22 cellular contexts compared by ENCODE assay signal in the genomic region with DNA sequence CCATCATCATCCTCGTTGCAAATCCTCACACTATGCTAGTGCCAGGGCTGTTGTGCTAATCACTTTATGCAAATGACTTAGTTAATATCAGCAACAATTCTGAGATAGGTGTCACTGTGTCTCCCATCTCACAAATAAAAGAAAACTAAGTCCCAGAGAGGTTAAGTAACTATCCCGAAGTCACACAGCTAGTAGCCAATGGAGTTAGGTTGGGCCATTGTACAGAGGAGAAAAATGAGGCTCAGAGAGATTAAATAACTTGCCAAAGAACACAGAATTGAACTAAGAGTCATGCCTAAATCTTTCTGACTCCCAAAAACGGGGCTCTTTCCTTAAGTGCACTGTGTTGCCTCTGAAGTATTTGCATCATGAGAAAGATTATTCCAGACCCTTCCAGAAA.
"Had no signal": no experiment of that assay in that cellular context is flagged by ENCODE, and none has a peak within 500 bp of the region (broad histone marks: within the 10 kb centered on the region; RNA-seq: fewer than 3 reads in every experiment).

No MANE protein-coding gene starts in this region.

- H3K27me3 Mint-ChIP-seq: progenitor cell of endocrine pancreas, type B pancreatic cell had no signal

- H3K27ac ChIP-seq: dorsolateral prefrontal cortex, foreskin keratinocyte, gastroesophageal sphincter, left lung, neural progenitor cell, parathyroid adenoma, skin epidermis, spleen, testis, tibial artery had no signal

- H3K4me3 Mint-ChIP-seq: natural killer cell; neural progenitor cell; stimulated activated memory B cell treated with anti-CD40 and anti-IgM and Interleukin-4, amounts not matched to agents 10 μg/mL and 1 μg/mL and 100 μg/mL, for 72 hours; type B pancreatic cell had no signal

- H3K9me3 Mint-ChIP-seq: natural killer cell had no signal

- H2AFZ ChIP-seq: neural progenitor cell, parathyroid adenoma had no signal

- H3K27ac Mint-ChIP-seq: natural killer cell; neural progenitor cell; progenitor cell of endocrine pancreas; stimulated activated memory B cell treated with anti-CD40 and anti-IgM and Interleukin-4, amounts not matched to agents 10 μg/mL and 1 μg/mL and 100 μg/mL, for 72 hours had no signal

- ATAC-seq: foreskin keratinocyte; gastroesophageal sphincter; natural killer cell; stimulated activated memory B cell treated with anti-CD40 and anti-IgM and Interleukin-4, amounts not matched to agents 10 μg/mL and 1 μg/mL and 100 μg/mL, for 72 hours; stimulated activated naive CD8-positive, alpha-beta T cell treated with anti-CD3 and anti-CD28 coated beads, Interleukin-15, Interleukin-2, amounts not matched to agents 100 U/mL and 50 U/mL, for 24 hours had no signal

- H3K79me2 ChIP-seq: parathyroid adenoma had no signal

- H3K4me3 ChIP-seq: dorsolateral prefrontal cortex, gastroesophageal sphincter, heart right ventricle, left lung, neural progenitor cell, skin epidermis, spleen, testis, tibial artery had no signal

- H3K4me1 ChIP-seq: foreskin keratinocyte, left lung, neural progenitor cell, parathyroid adenoma, spleen, testis had no signal

- DNase-seq: dorsolateral prefrontal cortex; effector CD4-positive, alpha-beta T cell; foreskin keratinocyte; glutamatergic neuron; heart right ventricle; hippocampal formation; left cardiac atrium; left lung; natural killer cell; spleen; stimulated activated CD4-positive, alpha-beta T cell treated with anti-CD3 and anti-CD28 coated beads, Interleukin-4, amount 100 ng/mL, for 4 hours; stimulated activated naive CD8-positive, alpha-beta T cell treated with anti-CD3 and anti-CD28 coated beads, Interleukin-15, Interleukin-2, amounts not matched to agents 100 U/mL and 50 U/mL, for 24 hours; substantia nigra; testis; tibial artery had no signal

- H3K4me2 ChIP-seq: neural progenitor cell had no signal

- H3K27me3 ChIP-seq: dorsolateral prefrontal cortex, foreskin keratinocyte, gastroesophageal sphincter, heart right ventricle, left lung, neural progenitor cell, testis, tibial artery had no signal

- H3K9ac ChIP-seq: neural progenitor cell, parathyroid adenoma had no signal

- H3K36me3 ChIP-seq: gastroesophageal sphincter, heart right ventricle, left lung, neural progenitor cell, spleen, tibial artery had no signal

- H3K9me3 ChIP-seq: testis, tibial artery had no signal

- H3K4me1 Mint-ChIP-seq: natural killer cell; stimulated activated memory B cell treated with anti-CD40 and anti-IgM and Interleukin-4, amounts not matched to agents 10 μg/mL and 1 μg/mL and 100 μg/mL, for 72 hours had no signal

- H3K36me3 Mint-ChIP-seq: natural killer cell; stimulated activated memory B cell treated with anti-CD40 and anti-IgM and Interleukin-4, amounts not matched to agents 10 μg/mL and 1 μg/mL and 100 μg/mL, for 72 hours; type B pancreatic cell had no signal
